ENCODE assay signal across 2 cellular contexts in the genomic region with DNA sequence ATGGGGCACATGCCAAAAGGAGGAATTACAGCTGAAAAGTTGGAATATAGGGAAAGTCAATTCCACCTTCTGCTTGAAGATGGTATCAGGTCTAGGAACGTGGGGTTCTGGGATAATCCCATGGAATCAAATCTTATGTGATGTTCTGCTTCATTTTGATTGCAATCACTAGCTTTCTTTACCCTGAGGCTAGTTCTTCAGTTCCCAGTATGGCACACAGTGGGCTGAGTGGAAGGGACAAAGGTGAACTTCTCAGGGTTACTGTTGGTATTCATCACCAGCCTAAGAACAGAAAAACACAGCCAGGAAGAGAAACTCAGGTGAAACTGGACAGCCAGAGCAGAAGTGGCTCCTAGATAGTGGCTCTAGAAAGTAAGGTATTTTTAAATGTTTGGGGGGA.
TF ChIP-seq lines count a peak whose summit lies in the region.

No MANE protein-coding gene starts in this region.

TF ChIP-seq in A549, 52 proteins besides CTCF, POLR2A, EP300 and RAD21:
- TF ChIP-seq, protein P1, sequence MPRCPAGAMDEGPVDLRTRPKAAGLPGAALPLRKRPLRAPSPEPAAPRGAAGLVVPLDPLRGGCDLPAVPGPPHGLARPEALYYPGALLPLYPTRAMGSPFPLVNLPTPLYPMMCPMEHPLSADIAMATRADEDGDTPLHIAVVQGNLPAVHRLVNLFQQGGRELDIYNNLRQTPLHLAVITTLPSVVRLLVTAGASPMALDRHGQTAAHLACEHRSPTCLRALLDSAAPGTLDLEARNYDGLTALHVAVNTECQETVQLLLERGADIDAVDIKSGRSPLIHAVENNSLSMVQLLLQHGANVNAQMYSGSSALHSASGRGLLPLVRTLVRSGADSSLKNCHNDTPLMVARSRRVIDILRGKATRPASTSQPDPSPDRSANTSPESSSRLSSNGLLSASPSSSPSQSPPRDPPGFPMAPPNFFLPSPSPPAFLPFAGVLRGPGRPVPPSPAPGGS (IDR thresholded peaks at IDR 0.05), result no peak
- TF ChIP-seq CHD4 (IDR thresholded peaks at IDR 0.05; ENCODE audit: borderline replicate concordance) (no peak), MAZ (IDR thresholded peaks at IDR 0.05; ENCODE audit: borderline replicate concordance, low read depth, low read length) (no peak), SREBF2 (IDR thresholded peaks at IDR 0.05) (no peak), HOXB5 (CRISPR knock-in tag; IDR thresholded peaks at IDR 0.05) (no peak), HOXB13 (CRISPR knock-in tag; IDR thresholded peaks at IDR 0.05; ENCODE audit: low read depth) (no peak), HOXA7 (CRISPR knock-in tag; IDR thresholded peaks at IDR 0.05) (no peak), EHMT2 (IDR thresholded peaks at IDR 0.05; ENCODE audit: low read depth) (no peak)
- TF ChIP-seq, protein P2, sequence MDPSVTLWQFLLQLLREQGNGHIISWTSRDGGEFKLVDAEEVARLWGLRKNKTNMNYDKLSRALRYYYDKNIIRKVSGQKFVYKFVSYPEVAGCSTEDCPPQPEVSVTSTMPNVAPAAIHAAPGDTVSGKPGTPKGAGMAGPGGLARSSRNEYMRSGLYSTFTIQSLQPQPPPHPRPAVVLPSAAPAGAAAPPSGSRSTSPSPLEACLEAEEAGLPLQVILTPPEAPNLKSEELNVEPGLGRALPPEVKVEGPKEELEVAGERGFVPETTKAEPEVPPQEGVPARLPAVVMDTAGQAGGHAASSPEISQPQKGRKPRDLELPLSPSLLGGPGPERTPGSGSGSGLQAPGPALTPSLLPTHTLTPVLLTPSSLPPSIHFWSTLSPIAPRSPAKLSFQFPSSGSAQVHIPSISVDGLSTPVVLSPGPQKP (IDR thresholded peaks at IDR 0.05; ENCODE audit: low read depth, low read length), result no peak
- TF ChIP-seq, protein P3, sequence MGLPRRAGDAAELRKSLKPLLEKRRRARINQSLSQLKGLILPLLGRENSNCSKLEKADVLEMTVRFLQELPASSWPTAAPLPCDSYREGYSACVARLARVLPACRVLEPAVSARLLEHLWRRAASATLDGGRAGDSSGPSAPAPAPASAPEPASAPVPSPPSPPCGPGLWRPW (IDR thresholded peaks at IDR 0.05), result no peak

TF ChIP-seq in K562, 482 proteins besides CTCF, POLR2A, EP300 and RAD21:
- TF ChIP-seq, protein P4, sequence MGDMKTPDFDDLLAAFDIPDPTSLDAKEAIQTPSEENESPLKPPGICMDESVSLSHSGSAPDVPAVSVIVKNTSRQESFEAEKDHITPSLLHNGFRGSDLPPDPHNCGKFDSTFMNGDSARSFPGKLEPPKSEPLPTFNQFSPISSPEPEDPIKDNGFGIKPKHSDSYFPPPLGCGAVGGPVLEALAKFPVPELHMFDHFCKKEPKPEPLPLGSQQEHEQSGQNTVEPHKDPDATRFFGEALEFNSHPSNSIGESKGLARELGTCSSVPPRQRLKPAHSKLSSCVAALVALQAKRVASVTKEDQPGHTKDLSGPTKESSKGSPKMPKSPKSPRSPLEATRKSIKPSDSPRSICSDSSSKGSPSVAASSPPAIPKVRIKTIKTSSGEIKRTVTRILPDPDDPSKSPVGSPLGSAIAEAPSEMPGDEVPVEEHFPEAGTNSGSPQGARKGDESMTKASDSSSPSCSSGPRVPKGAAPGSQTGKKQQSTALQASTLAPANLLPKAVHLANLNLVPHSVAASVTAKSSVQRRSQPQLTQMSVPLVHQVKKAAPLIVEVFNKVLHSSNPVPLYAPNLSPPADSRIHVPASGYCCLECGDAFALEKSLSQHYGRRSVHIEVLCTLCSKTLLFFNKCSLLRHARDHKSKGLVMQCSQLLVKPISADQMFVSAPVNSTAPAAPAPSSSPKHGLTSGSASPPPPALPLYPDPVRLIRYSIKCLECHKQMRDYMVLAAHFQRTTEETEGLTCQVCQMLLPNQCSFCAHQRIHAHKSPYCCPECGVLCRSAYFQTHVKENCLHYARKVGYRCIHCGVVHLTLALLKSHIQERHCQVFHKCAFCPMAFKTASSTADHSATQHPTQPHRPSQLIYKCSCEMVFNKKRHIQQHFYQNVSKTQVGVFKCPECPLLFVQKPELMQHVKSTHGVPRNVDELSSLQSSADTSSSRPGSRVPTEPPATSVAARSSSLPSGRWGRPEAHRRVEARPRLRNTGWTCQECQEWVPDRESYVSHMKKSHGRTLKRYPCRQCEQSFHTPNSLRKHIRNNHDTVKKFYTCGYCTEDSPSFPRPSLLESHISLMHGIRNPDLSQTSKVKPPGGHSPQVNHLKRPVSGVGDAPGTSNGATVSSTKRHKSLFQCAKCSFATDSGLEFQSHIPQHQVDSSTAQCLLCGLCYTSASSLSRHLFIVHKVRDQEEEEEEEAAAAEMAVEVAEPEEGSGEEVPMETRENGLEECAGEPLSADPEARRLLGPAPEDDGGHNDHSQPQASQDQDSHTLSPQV (IDR thresholded peaks at IDR 0.05), result 0 out of 2 replicates have a peak, but pooled peaks have one; percentile 18
- TF ChIP-seq POLR2AphosphoS5 (IDR thresholded peaks at IDR 0.05; ENCODE audit: control insufficient read depth, insufficient read depth, low read depth, low read length), result no peak
